39 cellular contexts compared by ENCODE assay signal in genomic region chrX:614136-614535, GRCh38. TPM values are rescaled to one million over a fixed set of nuclear protein-coding genes. Genes with fewer than 3 reads are reported as not detected.
"Had no signal": no experiment of that assay in that cellular context is flagged by ENCODE, and none has a peak within 500 bp of the region (broad histone marks: within the 10 kb centered on the region; RNA-seq: fewer than 3 reads in every experiment).

No MANE protein-coding gene starts in this region.

- H3K4me3 Mint-ChIP-seq: activated B cell treated with CpG ODN at 0.5 μM for 24 hours; activated CD4-positive, alpha-beta memory T cell treated with anti-CD3 and anti-CD28 coated beads for 36 hours; activated CD4-positive, alpha-beta T cell treated with anti-CD3 and anti-CD28 coated beads, Interleukin-2, amount 10 ng/mL, durations not matched to agents 24 days and 14 days; activated CD8-positive, alpha-beta T cell treated with anti-CD3 and anti-CD28 coated beads for 36 hours; activated naive CD4-positive, alpha-beta T cell treated with anti-CD3 and anti-CD28 coated beads, Interleukin-2, amount 10 ng/mL, durations not matched to agents 7 days and 5 days; activated naive CD4-positive, alpha-beta T cell treated with anti-CD3 and anti-CD28 coated beads, Interleukin-2, amount 50 U/mL, for 24 hours; activated naive CD8-positive, alpha-beta T cell; activated naive CD8-positive, alpha-beta T cell treated with anti-CD3 and anti-CD28 coated beads, Interleukin-2, amount 10 ng/mL, durations not matched to agents 7 days and 5 days; activated naive CD8-positive, alpha-beta T cell treated with anti-CD3 and anti-CD28 coated beads, Interleukin-2, amount 50 U/mL, for 24 hours; activated T-cell treated with anti-CD3 and anti-CD28 coated beads, Interleukin-2, amount 50 U/mL, for 4 hours; activated T-cell treated with anti-CD3 and anti-CD28 coated beads, Interleukin-2, amount 50 U/mL, for 72 hours; activated T-helper 1 cell treated with anti-CD3 and anti-CD28 coated beads, Interleukin-12 subunit alpha, Interleukin-12 subunit beta, Interleukin-2, Interleukin-4 antibody, amounts not matched to agents 30 ng/mL and 10 ng/mL and 1 ng/mL, durations not matched to agents 14 hours and 24 hours and 36 hours; activated T-helper 17 cell treated with anti-CD3 and anti-CD28 coated beads, Interleukin-2, amount 50 U/mL, for 72 hours; brain; central memory CD8-positive, alpha-beta T cell; T-helper 1 cell treated with Interleukin-12 subunit alpha and Interleukin-12 subunit beta and Interleukin-4 antibody, amounts not matched to agents 30 μg/mL and 1 μg/mL, for 36 hours; T-helper 2 cell treated with Interferon-gamma antibody and Interleukin-4, amounts not matched to agents 5 μg/mL and 100 μg/mL, for 36 hours had no signal

- H3K9me3 Mint-ChIP-seq: activated naive CD4-positive, alpha-beta T cell treated with anti-CD3 and anti-CD28 coated beads, Interleukin-2, amount 50 U/mL, for 24 hours had no signal

- H3K4me1 ChIP-seq: ascending aorta had no signal

- ATAC-seq: activated CD8-positive, alpha-beta T cell treated with anti-CD3 and anti-CD28 coated beads for 36 hours; activated naive CD8-positive, alpha-beta T cell treated with anti-CD3 and anti-CD28 coated beads, Interleukin-2, amount 50 U/mL, for 24 hours; activated T-cell treated with anti-CD3 and anti-CD28 coated beads, Interleukin-2, amount 50 U/mL, for 4 hours; activated T-cell treated with anti-CD3 and anti-CD28 coated beads, Interleukin-2, amount 50 U/mL, for 72 hours; activated T-helper 17 cell treated with anti-CD3 and anti-CD28 coated beads, Interleukin-2, amount 50 U/mL, for 72 hours had no signal

- H3K27me3 Mint-ChIP-seq: activated naive CD8-positive, alpha-beta T cell treated with anti-CD3 and anti-CD28 coated beads, Interleukin-2, amount 10 ng/mL, durations not matched to agents 7 days and 5 days had no signal

- H3K4me1 Mint-ChIP-seq: activated B cell treated with CpG ODN at 0.5 μM for 24 hours; activated CD4-positive, alpha-beta T cell treated with anti-CD3 and anti-CD28 coated beads, Interleukin-2, amount 10 ng/mL, durations not matched to agents 24 days and 14 days; activated naive CD4-positive, alpha-beta T cell treated with anti-CD3 and anti-CD28 coated beads, Interleukin-2, amount 10 ng/mL, durations not matched to agents 7 days and 5 days; activated naive CD4-positive, alpha-beta T cell treated with anti-CD3 and anti-CD28 coated beads, Interleukin-2, amount 50 U/mL, for 24 hours; activated T-helper 17 cell treated with anti-CD3 and anti-CD28 coated beads, Interleukin-2, amount 50 U/mL, for 72 hours; brain; central memory CD8-positive, alpha-beta T cell had no signal

- H3K36me3 Mint-ChIP-seq: activated CD4-positive, alpha-beta memory T cell treated with anti-CD3 and anti-CD28 coated beads for 36 hours; activated naive CD4-positive, alpha-beta T cell treated with anti-CD3 and anti-CD28 coated beads, Interleukin-2, amount 10 ng/mL, durations not matched to agents 7 days and 5 days; activated naive CD8-positive, alpha-beta T cell treated with anti-CD3 and anti-CD28 coated beads, Interleukin-2, amount 10 ng/mL, durations not matched to agents 7 days and 5 days had no signal

- H3K27me3 ChIP-seq: ascending aorta had no signal

- H3K27ac Mint-ChIP-seq: activated B cell treated with CpG ODN at 0.5 μM for 24 hours; activated CD4-positive, alpha-beta memory T cell treated with anti-CD3 and anti-CD28 coated beads for 36 hours; activated CD4-positive, alpha-beta T cell treated with anti-CD3 and anti-CD28 coated beads, Interleukin-2, amount 10 ng/mL, durations not matched to agents 24 days and 14 days; activated CD8-positive, alpha-beta T cell treated with anti-CD3 and anti-CD28 coated beads for 36 hours; activated naive CD4-positive, alpha-beta T cell treated with anti-CD3 and anti-CD28 coated beads, Interleukin-2, amount 10 ng/mL, durations not matched to agents 7 days and 5 days; activated naive CD4-positive, alpha-beta T cell treated with anti-CD3 and anti-CD28 coated beads, Interleukin-2, amount 50 U/mL, for 24 hours; activated naive CD8-positive, alpha-beta T cell; activated naive CD8-positive, alpha-beta T cell treated with anti-CD3 and anti-CD28 coated beads, Interleukin-2, amount 10 ng/mL, durations not matched to agents 7 days and 5 days; activated naive CD8-positive, alpha-beta T cell treated with anti-CD3 and anti-CD28 coated beads, Interleukin-2, amount 50 U/mL, for 24 hours; activated T-cell treated with anti-CD3 and anti-CD28 coated beads, Interleukin-2, amount 50 U/mL, for 72 hours; activated T-helper 1 cell treated with anti-CD3 and anti-CD28 coated beads, Interleukin-12 subunit alpha, Interleukin-12 subunit beta, Interleukin-2, Interleukin-4 antibody, amounts not matched to agents 30 ng/mL and 10 ng/mL and 1 ng/mL, durations not matched to agents 14 hours and 24 hours and 36 hours; activated T-helper 17 cell treated with anti-CD3 and anti-CD28 coated beads, Interleukin-2, amount 50 U/mL, for 72 hours; brain; T-helper 1 cell treated with Interleukin-12 subunit alpha and Interleukin-12 subunit beta and Interleukin-4 antibody, amounts not matched to agents 30 μg/mL and 1 μg/mL, for 36 hours; T-helper 2 cell treated with Interferon-gamma antibody and Interleukin-4, amounts not matched to agents 5 μg/mL and 100 μg/mL, for 36 hours had no signal

- H3K4me3 ChIP-seq: ascending aorta, cardiac muscle cell had no signal

- H3K36me3 ChIP-seq: ascending aorta, cardiac muscle cell had no signal

- DNase-seq: activated B cell treated with CpG ODN at 0.5 μM for 24 hours; activated CD4-positive, alpha-beta memory T cell treated with anti-CD3 and anti-CD28 coated beads for 36 hours; activated CD4-positive, alpha-beta T cell treated with anti-CD3 and anti-CD28 coated beads for 4 hours; activated CD4-positive, alpha-beta T cell treated with anti-CD3 and anti-CD28 coated beads, Interleukin-2, amount 10 ng/mL, durations not matched to agents 24 days and 14 days; activated CD4-positive, alpha-beta T cell treated with anti-CD3 and anti-CD28 coated beads, Interleukin-2, amount 50 U/mL, for 1 hour; activated CD4-positive, alpha-beta T cell treated with anti-CD3 and anti-CD28 coated beads, Interleukin-2, amount 50 U/mL, for 4 hours; activated CD4-positive, CD25-positive, alpha-beta regulatory T cell treated with anti-CD3 and anti-CD28 coated beads, Interleukin-2, amount 50 U/mL, for 72 hours; activated CD8-positive, alpha-beta memory T cell treated with anti-CD3 and anti-CD28 coated beads, Interleukin-2, amount 50 U/mL, for 4 hours; activated CD8-positive, alpha-beta T cell treated with anti-CD3 and anti-CD28 coated beads for 36 hours; activated effector memory CD4-positive, alpha-beta T cell treated with Interleukin-2 at 50 U/mL for 16 hours; activated gamma-delta T cell; activated naive CD4-positive, alpha-beta T cell treated with anti-CD3 and anti-CD28 coated beads, Interleukin-2, amount 10 ng/mL, durations not matched to agents 7 days and 5 days; activated naive CD4-positive, alpha-beta T cell treated with Interleukin-2 at 50 U/mL for 16 hours; activated naive CD8-positive, alpha-beta T cell treated with anti-CD3 and anti-CD28 coated beads, Interleukin-2, amount 10 ng/mL, durations not matched to agents 7 days and 5 days; activated naive CD8-positive, alpha-beta T cell treated with anti-CD3 and anti-CD28 coated beads, Interleukin-2, amount 50 U/mL, for 24 hours; activated T-cell treated with anti-CD3 and anti-CD28 coated beads for 4 hours; activated T-cell treated with anti-CD3 and anti-CD28 coated beads, Interleukin-2, amount 50 U/mL, for 1 hour; activated T-cell treated with anti-CD3 and anti-CD28 coated beads, Interleukin-2, amount 50 U/mL, for 4 hours; activated T-cell treated with anti-CD3 and anti-CD28 coated beads, Interleukin-2, amount 50 U/mL, for 72 hours; amygdala; anterior cingulate cortex; caudate nucleus; SW 1271; T-helper 1 cell; T-helper 2 cell; T-helper 9 cell had no signal

- H3K27ac ChIP-seq: ascending aorta, cardiac muscle cell, VCaP had no signal

RNA-seq across cellular contexts. Expression of gene SHOX, which starts 16.5 kb away (rescaled TPM):
- total RNA-seq: activated B cell treated with CpG ODN at 0.5 μM for 24 hours; activated CD4-positive, alpha-beta memory T cell treated with anti-CD3 and anti-CD28 coated beads for 36 hours; activated CD4-positive, alpha-beta T cell treated with anti-CD3 and anti-CD28 coated beads, Interleukin-2, amount 10 ng/mL, durations not matched to agents 24 days and 14 days; activated CD8-positive, alpha-beta memory T cell treated with anti-CD3 and anti-CD28 coated beads for 36 hours; activated CD8-positive, alpha-beta T cell treated with anti-CD3 and anti-CD28 coated beads for 36 hours; activated naive CD8-positive, alpha-beta T cell treated with anti-CD3 and anti-CD28 coated beads, Interleukin-2, amount 10 ng/mL, durations not matched to agents 7 days and 5 days; activated T-cell treated with anti-CD3 and anti-CD28 coated beads, Interleukin-2, amount 50 U/mL, for 4 hours; activated T-cell treated with anti-CD3 and anti-CD28 coated beads, Interleukin-2, amount 50 U/mL, for 72 hours; activated T-helper 1 cell treated with anti-CD3 and anti-CD28 coated beads, Interleukin-12 subunit alpha, Interleukin-12 subunit beta, Interleukin-2, Interleukin-4 antibody, amounts not matched to agents 30 ng/mL and 10 ng/mL and 1 ng/mL, durations not matched to agents 14 hours and 24 hours and 36 hours; activated T-helper 17 cell treated with anti-CD3 and anti-CD28 coated beads, Interleukin-2, amount 50 U/mL, for 72 hours; ascending aorta; bronchial epithelial cell; cardiac muscle cell had no signal
- polyA plus RNA-seq: cardiac muscle cell had no signal
